8 cellular contexts compared by ENCODE assay signal in the genomic region with DNA sequence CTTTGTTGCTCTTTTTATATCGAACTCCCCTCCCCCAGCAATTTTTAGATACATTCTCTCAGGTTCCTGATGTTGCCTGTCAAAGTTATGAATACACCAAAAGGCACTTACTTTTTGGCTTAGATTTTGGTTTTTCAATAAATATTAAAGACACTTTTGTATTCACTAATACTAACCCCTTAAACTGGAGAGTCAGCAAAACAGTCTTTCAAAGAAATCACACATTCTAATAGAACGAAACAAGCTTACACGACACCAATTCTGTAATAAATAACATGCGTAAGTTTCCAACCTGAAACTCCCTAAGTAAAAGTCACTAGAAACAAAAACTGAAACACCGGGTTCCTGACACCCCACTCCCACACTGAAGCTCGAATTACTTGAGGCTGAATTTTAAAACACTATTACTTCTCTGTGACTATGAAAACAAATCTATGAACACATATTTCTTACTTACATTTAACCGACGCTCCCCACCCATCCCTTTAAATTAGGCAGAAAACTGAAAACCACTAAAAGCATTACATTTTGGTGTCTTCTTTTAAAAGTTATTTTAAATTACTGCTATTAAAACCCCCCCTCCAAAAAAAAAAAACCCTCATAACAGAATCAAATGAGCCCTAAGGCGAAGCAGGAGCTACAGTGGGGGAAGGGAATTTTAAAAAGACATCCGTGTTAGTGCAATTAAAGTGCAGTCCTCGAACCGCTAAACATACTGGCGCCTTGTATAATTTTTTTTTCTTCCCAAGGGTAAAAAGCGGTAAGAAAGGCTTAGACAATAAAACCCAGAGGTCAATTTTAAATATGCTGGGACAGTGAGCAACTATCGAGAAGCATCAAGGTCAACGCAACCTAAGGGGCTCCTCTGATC. TPM values are rescaled to one million over a fixed set of nuclear protein-coding genes. Genes with fewer than 3 reads are reported as not detected.
DNase-seq lines count a peak whose midpoint lies in the region; ATAC-seq and TF ChIP-seq lines count a peak whose summit lies in the region.

No MANE protein-coding gene starts in this region.

- WGBS in right cardiac atrium = 1% methylated on average over 16 of the region's 16 CpGs

- H3K4me1 ChIP-seq in right cardiac atrium (ENCODE audit: control insufficient read depth, insufficient read depth, low read length) (peaks cover 2% of the 10 kb centered on the region), gastrocnemius medialis (peaks cover 45 to 53% of the 10 kb centered on the region in 2 donors)

- peaks cover 11% of the 10 kb centered on the region for H3K36me3 Mint-ChIP-seq in activated naive CD8-positive, alpha-beta T cell treated with anti-CD3 and anti-CD28 coated beads, Interleukin-2, amount 10 ng/mL, durations not matched to agents 7 days and 5 days

- no peaks in the 10 kb centered on the region for H3K36me3 ChIP-seq in gastrocnemius medialis

- H3K4me1 Mint-ChIP-seq in activated naive CD8-positive, alpha-beta T cell treated with anti-CD3 and anti-CD28 coated beads, Interleukin-2, amount 10 ng/mL, durations not matched to agents 7 days and 5 days = peaks cover 34% of the 10 kb centered on the region

- peaks cover 2% of the 10 kb centered on the region for H3K27me3 Mint-ChIP-seq in activated naive CD8-positive, alpha-beta T cell treated with anti-CD3 and anti-CD28 coated beads, Interleukin-2, amount 10 ng/mL, durations not matched to agents 7 days and 5 days

- TF ChIP-seq POLR2A in gastrocnemius medialis (IDR thresholded peaks at IDR 0.05) = no peak

- peak; percentile 3 for ATAC-seq in activated naive CD8-positive, alpha-beta T cell treated with anti-CD3 and anti-CD28 coated beads, Interleukin-2, amount 10 ng/mL, durations not matched to agents 7 days and 5 days (ENCODE audit: low read depth)
- ATAC-seq in right cardiac atrium (peak in 1 of 2 donors; percentile 2), gastrocnemius medialis (peak in 1 of 2 donors; percentile 4), GM19328 (IDR thresholded peaks at IDR 0.05; ENCODE audit: unreplicated experiment) (no peak)

- peak overlapping the region; percentile 96 for H3K27ac Mint-ChIP-seq in activated naive CD8-positive, alpha-beta T cell treated with anti-CD3 and anti-CD28 coated beads, Interleukin-2, amount 10 ng/mL, durations not matched to agents 7 days and 5 days

- H3K9me3 ChIP-seq in right cardiac atrium (ENCODE audit: control insufficient read depth, low read length) = no peaks in the 10 kb centered on the region
- no peaks in the 10 kb centered on the region for H3K9me3 ChIP-seq in gastrocnemius medialis

- H3K9me3 Mint-ChIP-seq in activated naive CD8-positive, alpha-beta T cell treated with anti-CD3 and anti-CD28 coated beads, Interleukin-2, amount 10 ng/mL, durations not matched to agents 7 days and 5 days = no peaks in the 10 kb centered on the region

- in situ Hi-C loops in ACHN (cut with HindIII; ENCODE audit: low pct_ligation_motif_present, low pct_unique_long_range_greater_than_20kb, low sequenced_read_pairs) = no loop called here
- in situ Hi-C loops in GM13977 (cut with MboI; ENCODE audit: low pct_unique_long_range_greater_than_20kb, low sequenced_read_pairs, unreplicated experiment) = no loop called here
- in situ Hi-C loops in gastrocnemius medialis (cut with MboI; ENCODE audit: low sequenced_read_pairs in 4 of 4) = loop anchor here in 2 of 4 donors (5.0 to 10.0 kb wide), 2 partner anchors 80 to 108 kb away; a partner anchor contains a TSS

- intact Hi-C loops in right cardiac atrium (cut with DNase I) = loop anchor here in 2 of 4 donors (10.0 kb wide), 2 partner anchors 80 to 110 kb away; a partner anchor contains a TSS
- intact Hi-C loops in gastrocnemius medialis (cut with DNase I; ENCODE audit: low total_unique reads) = loop anchor here (1.0 to 10.0 kb wide), 4 partner anchors 57 to 410 kb away; a partner anchor contains a TSS

- H3K4me3 ChIP-seq in right cardiac atrium (ENCODE audit: low read length) (peak overlapping the region; percentile 63), gastrocnemius medialis (peak overlapping the region; percentile 67 to 81 (median 74))

- peak overlapping the region; percentile 97 for H3K4me3 Mint-ChIP-seq in activated naive CD8-positive, alpha-beta T cell treated with anti-CD3 and anti-CD28 coated beads, Interleukin-2, amount 10 ng/mL, durations not matched to agents 7 days and 5 days

- no peaks in the 10 kb centered on the region for H3K27me3 ChIP-seq in right cardiac atrium (ENCODE audit: control insufficient read depth, insufficient read depth)
- H3K27me3 ChIP-seq in gastrocnemius medialis = no peaks in the 10 kb centered on the region

- H3K27ac ChIP-seq in right cardiac atrium (ENCODE audit: low read length) = peak overlapping the region; percentile 93
- peak overlapping the region; percentile 93 to 98 (median 97) for H3K27ac ChIP-seq in gastrocnemius medialis

- POLR2A ChIA-PET in activated naive CD8-positive, alpha-beta T cell treated with anti-CD3 and anti-CD28 coated beads, Interleukin-2, amount 10 ng/mL, durations not matched to agents 7 days and 5 days (lab: Charles Lee) = interaction anchor here (0.6 to 2.8 kb wide), 20 partner anchors 10 to 1954 kb away, joined by 3 to 17 read pairs (median 6); a partner anchor contains a TSS

- DNase-seq in ACHN (peak; percentile 21), GM13977 (ENCODE audit: low spot score) (peak; percentile 77), Kasumi-1 (lab: John Stamatoyannopoulos, UW) (peak; percentile 72 to 88), right cardiac atrium (no peak), gastrocnemius medialis (no peak), NCI-H128 (lab: John Stamatoyannopoulos, UW; ENCODE audit: unreplicated experiment) (no peak)
- DNase-seq in activated naive CD8-positive, alpha-beta T cell treated with anti-CD3 and anti-CD28 coated beads, Interleukin-2, amount 10 ng/mL, durations not matched to agents 7 days and 5 days = no peak

- TF ChIP-seq CTCF in GM13977 (IDR thresholded peaks at IDR 0.05; ENCODE audit: extremely low read depth, insufficient read depth, missing control alignments) = no peak
- TF ChIP-seq CTCF in gastrocnemius medialis (IDR thresholded peaks at IDR 0.05 in 4 of 5, conservative IDR thresholded peaks at IDR 0.05 in 1 of 5) = no peak

RNA-seq across cellular contexts. Expression of a gene that starts 0.9 kb away (rescaled TPM):
- 10 to 100 TPM; 72.3 to 74.1 TPM for total RNA-seq in activated naive CD8-positive, alpha-beta T cell treated with anti-CD3 and anti-CD28 coated beads, Interleukin-2, amount 10 ng/mL, durations not matched to agents 7 days and 5 days
- total RNA-seq in right cardiac atrium (100 to 1,000 TPM; 110 to 120 (median 116) TPM), gastrocnemius medialis (100 to 1,000 TPM; 577 to 774 (median 620) TPM)
- polyA plus RNA-seq in right cardiac atrium = 33.5 TPM

Comparison
In these comparisons a context has a peak if more than half of its experiments do, and no peak if none do; other contexts are left out.
1. DNase-seq: peak in ACHN (single experiment), GM13977 (single experiment) and Kasumi-1 (2 of 2); none in activated naive CD8-positive, alpha-beta T cell treated with anti-CD3 and anti-CD28 coated beads, Interleukin-2, amount 10 ng/mL, durations not matched to agents 7 days and 5 days (single experiment), right cardiac atrium (0 of 3), gastrocnemius medialis (0 of 2) and NCI-H128 (single experiment).
2. RNA of a gene that starts 0.9 kb away (total RNA-seq): 577 to 774 TPM in gastrocnemius medialis; 110 to 120 TPM in right cardiac atrium and 72.3 to 74.1 TPM in activated naive CD8-positive, alpha-beta T cell treated with anti-CD3 and anti-CD28 coated beads, Interleukin-2, amount 10 ng/mL, durations not matched to agents 7 days and 5 days; every median in the first group is over 4 times any median in the second.